9 cellular contexts compared by ENCODE assay signal in genomic region chr2:55961318-55961911, GRCh38. TPM values are rescaled to one million over a fixed set of nuclear protein-coding genes. Genes with fewer than 3 reads are reported as not detected.
A peak's percentile ranks its signal among the peaks of the same experiment; 100 is the strongest.
DNase-seq lines count a peak whose midpoint lies in the region; ATAC-seq, FAIRE-seq and TF ChIP-seq lines count a peak whose summit lies in the region.
"Had no signal": no experiment of that assay in that cellular context is flagged by ENCODE, and none has a peak within 500 bp of the region (broad histone marks: within the 10 kb centered on the region; RNA-seq: fewer than 3 reads in every experiment).

No MANE protein-coding gene starts in this region.

- H3K27me3 ChIP-seq in GM06990 (replicated peaks; ENCODE audit: control insufficient read depth, insufficient read depth, low read length): no peaks in the 10 kb centered on the region
- no peaks in the 10 kb centered on the region; the same call in 1 of the 2 replicates for H3K27me3 ChIP-seq in OCI-LY3 (ENCODE audit: low read depth, low read length)
- H3K27me3 ChIP-seq in H1 (replicated peaks in 1 of 4; ENCODE audit: control insufficient read depth in 3 of 4, extremely low read depth in 1 of 4, insufficient read depth in 3 of 4, low read length in 3 of 4): no peaks in the 10 kb centered on the region
- no peaks in the 10 kb centered on the region for H3K27me3 ChIP-seq in neural cell (ENCODE audit: insufficient read depth, low read depth, low read length)

- no peak for TF ChIP-seq POLR2A in H1 (IDR thresholded peaks at IDR 0.05; ENCODE audit: control extremely low read depth in 1 of 2, low read depth in 2 of 2, low read length in 2 of 2)

- H3K79me2 ChIP-seq in OCI-LY3 (ENCODE audit: low read length) (no peaks in the 10 kb centered on the region), H1 (ENCODE audit: control insufficient read depth in 1 of 2, insufficient read depth in 2 of 2, low read length in 2 of 2) (no peaks in the 10 kb centered on the region), neural cell (replicated peaks; ENCODE audit: insufficient read depth, low read length) (no peaks in the 10 kb centered on the region)

- no peak overlapping the region for H3K23ac ChIP-seq in H1 (ENCODE audit: insufficient read length)

- no peak overlapping the region for H2BK5ac ChIP-seq in H1 (ENCODE audit: low read depth, low read length)

- H2BK120ac ChIP-seq in H1 (replicated peaks; ENCODE audit: low read depth, low read length): no peak overlapping the region

- H3K14ac ChIP-seq in H1 (ENCODE audit: insufficient read length): no peak overlapping the region

- no peak overlapping the region for H2BK15ac ChIP-seq in H1 (ENCODE audit: low read length)

- CTCF ChIA-PET in H1 (lab: Charles Lee; ENCODE audit: partially characterized antibody): interaction anchor here (0.8 to 11.0 kb wide), 36 partner anchors 8 to 260 kb away, joined by 3 to 113 read pairs (median 4); partner anchors contain the start of gene EFEMP1
- CTCF ChIA-PET in activated CD4-positive, alpha-beta T cell treated with anti-CD3 and anti-CD28 coated beads for 36 hours (lab: Charles Lee): interaction anchor here (1.3 to 2.3 kb wide), 2 partner anchors 54 to 243 kb away, joined by 3 to 7 read pairs; no protein-coding TSS in a partner anchor

- intact Hi-C loops in activated CD4-positive, alpha-beta T cell treated with anti-CD3 and anti-CD28 coated beads, Interleukin-2, amount 10 ng/mL, durations not matched to agents 24 days and 14 days (cut with micrococcal nuclease): loop anchor here (1.0 kb wide), 1 partner anchor 243 kb away; no protein-coding TSS in a partner anchor
- intact Hi-C loops in activated CD4-positive, alpha-beta T cell treated with anti-CD3 and anti-CD28 coated beads for 36 hours (cut with DNase I, micrococcal nuclease): loop anchor here (1.0 to 2.0 kb wide), 2 partner anchors 243 kb away; no protein-coding TSS in a partner anchor

- no peaks in the 10 kb centered on the region for H3K4me1 Mint-ChIP-seq in activated CD4-positive, alpha-beta T cell treated with anti-CD3 and anti-CD28 coated beads, Interleukin-2, amount 10 ng/mL, durations not matched to agents 24 days and 14 days
- H3K4me1 Mint-ChIP-seq in activated CD4-positive, alpha-beta T cell treated with anti-CD3 and anti-CD28 coated beads for 36 hours: no peaks in the 10 kb centered on the region

- no peaks in the 10 kb centered on the region for H3K23me2 ChIP-seq in H1 (ENCODE audit: low read depth, low read length)

- H4K20me1 ChIP-seq in OCI-LY3 (ENCODE audit: insufficient read depth, low read length): no peaks in the 10 kb centered on the region
- H4K20me1 ChIP-seq in H1 (replicated peaks in 1 of 2; ENCODE audit: control insufficient read depth in 1 of 2, insufficient read depth in 2 of 2, low read length in 2 of 2): no peaks in the 10 kb centered on the region
- H4K20me1 ChIP-seq in neural cell (ENCODE audit: insufficient read depth): no peaks in the 10 kb centered on the region

- H3K27ac ChIP-seq in OCI-LY3 (ENCODE audit: low read length) (no peak overlapping the region), H1 (ENCODE audit: low read depth, low read length) (no peak overlapping the region), neural cell (ENCODE audit: low read length) (no peak overlapping the region)

- no peak overlapping the region for H3K56ac ChIP-seq in H1 (replicated peaks; ENCODE audit: insufficient read length, low read depth, low read length)

- H3K4me3 ChIP-seq in GM06990 (replicated peaks; ENCODE audit: low read depth, low read length) (no peak overlapping the region), OCI-LY3 (ENCODE audit: low read length) (peak overlapping the region; percentile 40), H1 (ENCODE audit: extremely low read depth in 1 of 4, insufficient read depth in 2 of 4, low read depth in 3 of 4, low read length in 4 of 4) (no peak overlapping the region), neural cell (ENCODE audit: low read length) (no peak overlapping the region)

- no peak overlapping the region for H2AK5ac ChIP-seq in H1 (ENCODE audit: low read depth, low read length)

- H3K79me1 ChIP-seq in H1 (ENCODE audit: low read depth, low read length): no peaks in the 10 kb centered on the region

- no peak overlapping the region for H3K18ac ChIP-seq in H1 (ENCODE audit: extremely low read depth, low read length)

- H3F3A ChIP-seq in neural cell (ENCODE audit: insufficient read depth, low read length, poor library complexity, severe bottlenecking): no peaks in the 10 kb centered on the region

- TF ChIP-seq CTCF in GM06990 (IDR thresholded peaks at IDR 0.05; ENCODE audit: insufficient read depth, low read length, poor library complexity, severe bottlenecking) (peak; percentile 62), OCI-LY3 (IDR thresholded peaks at IDR 0.05; ENCODE audit: low read depth, low read length) (peak; percentile 84), H1 (IDR thresholded peaks at IDR 0.05; ENCODE audit: control extremely low read depth in 1 of 3, insufficient read depth in 1 of 3, low read depth in 1 of 3, low read length in 3 of 3) (peak in 2 of 3 experiments; percentile 57 to 62; a peak in 3 of 4 replicates), neural cell (IDR thresholded peaks at IDR 0.05; ENCODE audit: poor library complexity, severe bottlenecking) (peak; percentile 52)

- H2AFZ ChIP-seq in OCI-LY3 (ENCODE audit: low read depth, low read length): peak overlapping the region; percentile 78
- no peak overlapping the region for H2AFZ ChIP-seq in H1 (ENCODE audit: low read length)
- H2AFZ ChIP-seq in neural cell (ENCODE audit: low read depth, low read length): no peak overlapping the region

- H4K8ac ChIP-seq in H1 (ENCODE audit: extremely low read depth, insufficient read depth, low read length): no peak overlapping the region

- no peak overlapping the region for H4K91ac ChIP-seq in H1 (replicated peaks; ENCODE audit: insufficient read length, low read length)

- peak; percentile 82 to 83 for TF ChIP-seq RAD21 in H1 (IDR thresholded peaks at IDR 0.05 in 1 of 2, conservative IDR thresholded peaks at IDR 0.05 in 1 of 2; ENCODE audit: low read depth in 2 of 2, low read length in 2 of 2)
- TF ChIP-seq RAD21 in neural cell (conservative IDR thresholded peaks at IDR 0.05): peak; percentile 53

- POLR2A ChIA-PET in H1 (lab: Charles Lee; ENCODE audit: partially characterized antibody): interaction anchor here (1.0 kb wide), 1 partner anchor 190 kb away, joined by 4 read pairs; no protein-coding TSS in a partner anchor
- POLR2A ChIA-PET in activated CD4-positive, alpha-beta T cell treated with anti-CD3 and anti-CD28 coated beads for 36 hours (lab: Charles Lee): no interaction called here

- TF ChIP-seq EP300 in H1 (IDR thresholded peaks at IDR 0.05; ENCODE audit: borderline replicate concordance in 1 of 2, low read depth in 2 of 2, low read length in 2 of 2): no peak
- TF ChIP-seq EP300 in neural cell (conservative IDR thresholded peaks at IDR 0.05; ENCODE audit: poor library complexity, severe bottlenecking): no peak

- H2BK12ac ChIP-seq in H1 (ENCODE audit: low read depth, low read length): no peak overlapping the region

- no peaks in the 10 kb centered on the region for H3K9me3 Mint-ChIP-seq in activated CD4-positive, alpha-beta T cell treated with anti-CD3 and anti-CD28 coated beads, Interleukin-2, amount 10 ng/mL, durations not matched to agents 24 days and 14 days
- H3K9me3 Mint-ChIP-seq in activated CD4-positive, alpha-beta T cell treated with anti-CD3 and anti-CD28 coated beads for 36 hours (ENCODE audit: low read depth): no peaks in the 10 kb centered on the region

- peak; percentile 13 for FAIRE-seq in H1 (lab: Jason Lieb, UNC)

- WGBS in H1 (ENCODE audit: extremely low coverage in 1 of 2, insufficient coverage in 1 of 2, insufficient read length in 1 of 2, insufficient replicate concordance in 2 of 2, low coverage in 1 of 2, low lambda C conversion rate in 2 of 2, missing lambda C conversion rate in 1 of 2), 2 experiments: 56% methylated on average over 3 of the region's 3 CpGs; no CpG with 5 or more reads in 1 of the 2 experiments

- H3K4ac ChIP-seq in H1 (replicated peaks; ENCODE audit: insufficient read length, low read depth, low read length): no peak overlapping the region

- H3K4me1 ChIP-seq in OCI-LY3 (ENCODE audit: low read length): peaks cover 10% of the 10 kb centered on the region; the same call in 1 of the 2 replicates
- no peaks in the 10 kb centered on the region for H3K4me1 ChIP-seq in H1 (replicated peaks in 1 of 4; ENCODE audit: control insufficient read depth in 3 of 4, insufficient read depth in 4 of 4, low read length in 3 of 4)

- H3K9me2 ChIP-seq in neural cell (ENCODE audit: insufficient read depth, low read length): no peaks in the 10 kb centered on the region

- no peak overlapping the region for H3K27ac Mint-ChIP-seq in activated CD4-positive, alpha-beta T cell treated with anti-CD3 and anti-CD28 coated beads, Interleukin-2, amount 10 ng/mL, durations not matched to agents 24 days and 14 days
- H3K27ac Mint-ChIP-seq in activated CD4-positive, alpha-beta T cell treated with anti-CD3 and anti-CD28 coated beads for 36 hours: no peak overlapping the region
- H3K27ac Mint-ChIP-seq: activated naive CD8-positive, alpha-beta T cell had no signal

- no peaks in the 10 kb centered on the region for H3K27me3 Mint-ChIP-seq in activated CD4-positive, alpha-beta T cell treated with anti-CD3 and anti-CD28 coated beads, Interleukin-2, amount 10 ng/mL, durations not matched to agents 24 days and 14 days
- peaks cover 15% of the 10 kb centered on the region for H3K27me3 Mint-ChIP-seq in activated CD4-positive, alpha-beta T cell treated with anti-CD3 and anti-CD28 coated beads for 36 hours

- H4K5ac ChIP-seq in H1 (ENCODE audit: insufficient read length, low read depth, low read length): no peak overlapping the region

- ATAC-seq in HG02938 (IDR thresholded peaks at IDR 0.05; ENCODE audit: unreplicated experiment): peak; percentile 61
- no peak for ATAC-seq in activated CD4-positive, alpha-beta T cell treated with anti-CD3 and anti-CD28 coated beads for 36 hours

- H3K9me3 ChIP-seq in OCI-LY3 (ENCODE audit: insufficient read depth, low read length) (no peaks in the 10 kb centered on the region), H1 (ENCODE audit: insufficient read depth in 2 of 2, low read depth in 1 of 2, low read length in 1 of 2) (no peaks in the 10 kb centered on the region), neural cell (ENCODE audit: low read length) (no peaks in the 10 kb centered on the region)

- no peak overlapping the region for H2BK20ac ChIP-seq in H1 (ENCODE audit: low read length)

- no peaks in the 10 kb centered on the region for H3K36me3 Mint-ChIP-seq in activated CD4-positive, alpha-beta T cell treated with anti-CD3 and anti-CD28 coated beads, Interleukin-2, amount 10 ng/mL, durations not matched to agents 24 days and 14 days (ENCODE audit: low read depth)
- no peaks in the 10 kb centered on the region for H3K36me3 Mint-ChIP-seq in activated CD4-positive, alpha-beta T cell treated with anti-CD3 and anti-CD28 coated beads for 36 hours (ENCODE audit: low read depth)
- H3K36me3 Mint-ChIP-seq: activated naive CD8-positive, alpha-beta T cell had no signal

- H3K4me2 ChIP-seq in OCI-LY3 (ENCODE audit: low read length) (peak overlapping the region; percentile 54), H1 (ENCODE audit: insufficient read depth in 1 of 2, low read depth in 2 of 2, low read length in 2 of 2) (no peak overlapping the region), neural cell (ENCODE audit: low read length) (no peak overlapping the region)

- no peak overlapping the region for H3K4me3 Mint-ChIP-seq in activated CD4-positive, alpha-beta T cell treated with anti-CD3 and anti-CD28 coated beads, Interleukin-2, amount 10 ng/mL, durations not matched to agents 24 days and 14 days
- H3K4me3 Mint-ChIP-seq in activated CD4-positive, alpha-beta T cell treated with anti-CD3 and anti-CD28 coated beads for 36 hours: no peak overlapping the region
- H3K4me3 Mint-ChIP-seq: activated naive CD8-positive, alpha-beta T cell had no signal

- DNase-seq in GM06990 (ENCODE audit: extremely low read depth, insufficient read length) (no peak), H1 (ENCODE audit: low read depth in 1 of 2, low spot score in 2 of 2) (no peak)
- DNase-seq in activated CD4-positive, alpha-beta T cell treated with anti-CD3 and anti-CD28 coated beads, Interleukin-2, amount 10 ng/mL, durations not matched to agents 24 days and 14 days: no peak
- DNase-seq in stimulated activated CD8-positive, alpha-beta memory T cell treated with anti-CD3 and anti-CD28 coated beads, Interleukin-4, amount 100 ng/mL, for 48 hours: no peak
- DNase-seq in activated CD4-positive, alpha-beta T cell treated with anti-CD3 and anti-CD28 coated beads for 36 hours: no peak

- H3K36me3 ChIP-seq in GM06990 (ENCODE audit: control insufficient read depth, insufficient read depth, low read length): no peaks in the 10 kb centered on the region
- no peaks in the 10 kb centered on the region for H3K36me3 ChIP-seq in OCI-LY3 (replicated peaks; ENCODE audit: low read depth, low read length)
- H3K36me3 ChIP-seq in H1 (ENCODE audit: control insufficient read depth in 2 of 4, insufficient read depth in 4 of 4, low read length in 3 of 4): no peaks in the 10 kb centered on the region
- H3K36me3 ChIP-seq in neural cell (ENCODE audit: insufficient read depth, low read length): no peaks in the 10 kb centered on the region

- peak overlapping the region; percentile 14; the same call in 1 of the 2 replicates for H3K9ac ChIP-seq in OCI-LY3 (ENCODE audit: low read length)
- no peak overlapping the region for H3K9ac ChIP-seq in H1 (replicated peaks in 1 of 4; ENCODE audit: extremely low read depth in 1 of 4, low read depth in 3 of 4, low read length in 3 of 4)
- no peak overlapping the region for H3K9ac ChIP-seq in neural cell (ENCODE audit: low read length)

RNA-seq across cellular contexts. Expression of gene EFEMP1, which starts 37.8 kb away (rescaled TPM):
- 14.0 and 15.5 TPM in 2 replicates for total RNA-seq in H1 (2021; fragmentation: NEBNext Ultra II Directional; extraction: Animal tissue kit (Norgen Biotek cat#: 25700))
- polyA plus RNA-seq in H1 (2011; rRNA removed) (19.7 and 23.2 TPM in 2 replicates), neural cell (2.3 and 2.7 TPM in 2 replicates)
- polyA plus RNA-seq in H1 (2011; cell fraction: cytosol; rRNA removed): 19.7 TPM
- 24.6 TPM for polyA plus RNA-seq in H1 (2011; cell fraction: nucleus; rRNA removed)
- polyA plus RNA-seq in H1 (2012, experiment 1 of 2): 15.1 to 17.3 TPM (median 16.2 TPM) in 4 replicates
- 1.8 TPM for polyA plus RNA-seq in H1 (2012, experiment 2 of 2)
- 33.8 TPM for polyA plus RNA-seq in H1 (2013, experiment 1 of 2)
- 30.4 TPM for polyA plus RNA-seq in H1 (2013, experiment 2 of 2)
- polyA minus RNA-seq in H1 (2011; rRNA and poly(A)+ RNA removed): 40.5 and 49.6 TPM in 2 replicates
- 20.1 TPM for polyA minus RNA-seq in H1 (2011; cell fraction: cytosol; rRNA and poly(A)+ RNA removed)
- polyA minus RNA-seq in H1 (2011; cell fraction: nucleus; rRNA and poly(A)+ RNA removed): 35.7 TPM
- 2.4 and 4.1 TPM in 2 replicates for polyA minus RNA-seq in neural cell
- not detected in 2 replicates for total RNA-seq in activated CD4-positive, alpha-beta T cell treated with anti-CD3 and anti-CD28 coated beads, Interleukin-2, amount 10 ng/mL, durations not matched to agents 24 days and 14 days
- not detected for total RNA-seq in activated CD4-positive, alpha-beta T cell treated with anti-CD3 and anti-CD28 coated beads for 36 hours

Comparison
In these comparisons a context has a peak if more than half of its experiments do, and no peak if none do; other contexts are left out.
1. RNA of gene EFEMP1, which starts 37.8 kb away (total RNA-seq): 14.0 to 15.5 TPM in H1; not detected in activated CD4-positive, alpha-beta T cell treated with anti-CD3 and anti-CD28 coated beads, Interleukin-2, amount 10 ng/mL, durations not matched to agents 24 days and 14 days and not detected in activated CD4-positive, alpha-beta T cell treated with anti-CD3 and anti-CD28 coated beads for 36 hours; every median in the first group is over 10 times any median in the second.
2. Peak in every context shown above with its lines, with median percentiles within 50 percentile points of each other: CTCF ChIP-seq.